Comparison of ENCODE assay signal across 1 cellular context in the genomic region with DNA sequence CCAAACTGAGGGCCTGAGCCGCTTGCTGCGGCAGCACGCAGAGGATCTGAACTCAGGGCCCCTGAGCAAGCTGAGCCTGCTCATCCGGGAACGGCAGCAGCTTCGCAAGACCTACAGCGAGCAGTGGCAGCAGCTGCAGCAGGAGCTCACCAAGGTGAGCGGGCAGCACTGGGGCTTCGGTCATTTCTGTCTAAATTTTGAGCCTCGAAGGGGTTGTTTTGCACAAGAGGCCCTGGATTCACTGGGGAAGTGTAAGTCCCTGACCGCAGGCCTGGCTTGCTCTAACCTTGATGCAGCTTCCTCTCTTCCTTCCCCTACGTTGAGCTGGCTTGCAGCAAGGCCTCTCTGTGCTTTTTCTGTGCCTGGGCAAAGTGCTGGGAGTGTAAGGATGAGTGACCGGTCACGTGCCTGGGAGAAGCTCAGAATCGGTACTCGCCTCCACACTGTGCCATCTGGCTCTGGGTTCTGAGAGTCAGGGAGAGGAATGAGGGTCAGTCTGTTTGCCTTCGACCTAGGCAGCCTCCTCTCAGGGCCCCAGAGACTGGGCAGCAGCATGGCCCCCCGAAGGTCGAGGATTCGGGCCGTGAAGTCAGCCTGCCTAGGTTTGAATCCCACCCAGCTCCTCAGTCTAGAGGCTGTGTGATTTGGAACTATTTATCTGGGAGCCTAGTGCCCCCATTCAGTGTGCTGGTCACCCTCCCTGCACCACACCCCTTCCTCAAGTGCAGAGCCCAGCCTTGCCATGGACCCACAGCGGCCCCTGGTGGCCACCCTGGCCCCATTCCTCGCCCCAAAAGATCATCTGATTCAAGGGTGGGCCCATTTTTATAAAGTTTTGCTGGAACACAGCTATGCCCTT.
TF ChIP-seq lines count a peak whose summit lies in the region.

No MANE protein-coding gene starts in this region.

TF ChIP-seq in K562, 482 proteins besides CTCF, POLR2A, EP300 and RAD21 (continues in another document):
- TF ChIP-seq, protein P1, sequence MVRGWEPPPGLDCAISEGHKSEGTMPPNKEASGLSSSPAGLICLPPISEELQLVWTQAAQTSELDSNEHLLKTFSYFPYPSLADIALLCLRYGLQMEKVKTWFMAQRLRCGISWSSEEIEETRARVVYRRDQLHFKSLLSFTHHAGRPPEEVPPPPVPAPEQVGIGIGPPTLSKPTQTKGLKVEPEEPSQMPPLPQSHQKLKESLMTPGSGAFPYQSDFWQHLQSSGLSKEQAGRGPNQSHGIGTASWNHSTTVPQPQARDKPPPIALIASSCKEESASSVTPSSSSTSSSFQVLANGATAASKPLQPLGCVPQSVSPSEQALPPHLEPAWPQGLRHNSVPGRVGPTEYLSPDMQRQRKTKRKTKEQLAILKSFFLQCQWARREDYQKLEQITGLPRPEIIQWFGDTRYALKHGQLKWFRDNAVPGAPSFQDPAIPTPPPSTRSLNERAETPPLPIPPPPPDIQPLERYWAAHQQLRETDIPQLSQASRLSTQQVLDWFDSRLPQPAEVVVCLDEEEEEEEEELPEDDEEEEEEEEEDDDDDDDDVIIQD (CRISPR knock-in tag; IDR thresholded peaks at IDR 0.05) = no peak
- TF ChIP-seq, protein P2, sequence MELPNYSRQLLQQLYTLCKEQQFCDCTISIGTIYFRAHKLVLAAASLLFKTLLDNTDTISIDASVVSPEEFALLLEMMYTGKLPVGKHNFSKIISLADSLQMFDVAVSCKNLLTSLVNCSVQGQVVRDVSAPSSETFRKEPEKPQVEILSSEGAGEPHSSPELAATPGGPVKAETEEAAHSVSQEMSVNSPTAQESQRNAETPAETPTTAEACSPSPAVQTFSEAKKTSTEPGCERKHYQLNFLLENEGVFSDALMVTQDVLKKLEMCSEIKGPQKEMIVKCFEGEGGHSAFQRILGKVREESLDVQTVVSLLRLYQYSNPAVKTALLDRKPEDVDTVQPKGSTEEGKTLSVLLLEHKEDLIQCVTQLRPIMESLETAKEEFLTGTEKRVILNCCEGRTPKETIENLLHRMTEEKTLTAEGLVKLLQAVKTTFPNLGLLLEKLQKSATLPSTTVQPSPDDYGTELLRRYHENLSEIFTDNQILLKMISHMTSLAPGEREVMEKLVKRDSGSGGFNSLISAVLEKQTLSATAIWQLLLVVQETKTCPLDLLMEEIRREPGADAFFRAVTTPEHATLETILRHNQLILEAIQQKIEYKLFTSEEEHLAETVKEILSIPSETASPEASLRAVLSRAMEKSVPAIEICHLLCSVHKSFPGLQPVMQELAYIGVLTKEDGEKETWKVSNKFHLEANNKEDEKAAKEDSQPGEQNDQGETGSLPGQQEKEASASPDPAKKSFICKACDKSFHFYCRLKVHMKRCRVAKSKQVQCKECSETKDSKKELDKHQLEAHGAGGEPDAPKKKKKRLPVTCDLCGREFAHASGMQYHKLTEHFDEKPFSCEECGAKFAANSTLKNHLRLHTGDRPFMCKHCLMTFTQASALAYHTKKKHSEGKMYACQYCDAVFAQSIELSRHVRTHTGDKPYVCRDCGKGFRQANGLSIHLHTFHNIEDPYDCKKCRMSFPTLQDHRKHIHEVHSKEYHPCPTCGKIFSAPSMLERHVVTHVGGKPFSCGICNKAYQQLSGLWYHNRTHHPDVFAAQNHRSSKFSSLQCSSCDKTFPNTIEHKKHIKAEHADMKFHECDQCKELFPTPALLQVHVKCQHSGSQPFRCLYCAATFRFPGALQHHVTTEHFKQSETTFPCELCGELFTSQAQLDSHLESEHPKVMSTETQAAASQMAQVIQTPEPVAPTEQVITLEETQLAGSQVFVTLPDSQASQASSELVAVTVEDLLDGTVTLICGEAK (IDR thresholded peaks at IDR 0.05) = peak; percentile 71
- TF ChIP-seq, protein P2 (CRISPR knock-in tag; IDR thresholded peaks at IDR 0.05) = no peak
- TF ChIP-seq RBM34 (IDR thresholded peaks at IDR 0.05; ENCODE audit: borderline replicate concordance, insufficient read depth, low read length) = no peak
- no peak for TF ChIP-seq ZNF274 (IDR thresholded peaks at IDR 0.05; ENCODE audit: borderline replicate concordance, low read depth, low read length)
- TF ChIP-seq CBX5 (IDR thresholded peaks at IDR 0.05; ENCODE audit: borderline replicate concordance, low read depth) = no peak
- TF ChIP-seq SAFB (IDR thresholded peaks at IDR 0.05; ENCODE audit: borderline replicate concordance, low read depth, low read length) = no peak
- TF ChIP-seq ELF4 (CRISPR knock-in tag; IDR thresholded peaks at IDR 0.05) = no peak
- no peak for TF ChIP-seq ADNP (tag; IDR thresholded peaks at IDR 0.05)
- TF ChIP-seq, protein P3, sequence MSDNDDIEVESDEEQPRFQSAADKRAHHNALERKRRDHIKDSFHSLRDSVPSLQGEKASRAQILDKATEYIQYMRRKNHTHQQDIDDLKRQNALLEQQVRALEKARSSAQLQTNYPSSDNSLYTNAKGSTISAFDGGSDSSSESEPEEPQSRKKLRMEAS (CRISPR knock-in tag; IDR thresholded peaks at IDR 0.05) = no peak
- TF ChIP-seq MYNN (IDR thresholded peaks at IDR 0.05) = 0 out of 2 replicates have a peak, but pooled peaks have one; percentile 17
- no peak for TF ChIP-seq MYNN (CRISPR knock-in tag; IDR thresholded peaks at IDR 0.05)
- TF ChIP-seq, protein P4, sequence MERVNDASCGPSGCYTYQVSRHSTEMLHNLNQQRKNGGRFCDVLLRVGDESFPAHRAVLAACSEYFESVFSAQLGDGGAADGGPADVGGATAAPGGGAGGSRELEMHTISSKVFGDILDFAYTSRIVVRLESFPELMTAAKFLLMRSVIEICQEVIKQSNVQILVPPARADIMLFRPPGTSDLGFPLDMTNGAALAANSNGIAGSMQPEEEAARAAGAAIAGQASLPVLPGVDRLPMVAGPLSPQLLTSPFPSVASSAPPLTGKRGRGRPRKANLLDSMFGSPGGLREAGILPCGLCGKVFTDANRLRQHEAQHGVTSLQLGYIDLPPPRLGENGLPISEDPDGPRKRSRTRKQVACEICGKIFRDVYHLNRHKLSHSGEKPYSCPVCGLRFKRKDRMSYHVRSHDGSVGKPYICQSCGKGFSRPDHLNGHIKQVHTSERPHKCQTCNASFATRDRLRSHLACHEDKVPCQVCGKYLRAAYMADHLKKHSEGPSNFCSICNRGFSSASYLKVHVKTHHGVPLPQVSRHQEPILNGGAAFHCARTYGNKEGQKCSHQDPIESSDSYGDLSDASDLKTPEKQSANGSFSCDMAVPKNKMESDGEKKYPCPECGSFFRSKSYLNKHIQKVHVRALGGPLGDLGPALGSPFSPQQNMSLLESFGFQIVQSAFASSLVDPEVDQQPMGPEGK (CRISPR knock-in tag; IDR thresholded peaks at IDR 0.05; ENCODE audit: borderline replicate concordance) = no peak
- TF ChIP-seq NEUROD1 (IDR thresholded peaks at IDR 0.05; ENCODE audit: borderline replicate concordance, low read depth, low read length, partially characterized antibody) = no peak
- TF ChIP-seq TBL1XR1 (IDR thresholded peaks at IDR 0.05; ENCODE audit: low read length in 2 of 2) = no peak
- TF ChIP-seq SP2 (IDR thresholded peaks at IDR 0.05; ENCODE audit: extremely low read depth, low read depth, low read length, poor library complexity, severe bottlenecking) = no peak
- TF ChIP-seq ZNF253 (CRISPR knock-in tag; conservative IDR thresholded peaks at IDR 0.05) = no peak
- TF ChIP-seq, protein P5, sequence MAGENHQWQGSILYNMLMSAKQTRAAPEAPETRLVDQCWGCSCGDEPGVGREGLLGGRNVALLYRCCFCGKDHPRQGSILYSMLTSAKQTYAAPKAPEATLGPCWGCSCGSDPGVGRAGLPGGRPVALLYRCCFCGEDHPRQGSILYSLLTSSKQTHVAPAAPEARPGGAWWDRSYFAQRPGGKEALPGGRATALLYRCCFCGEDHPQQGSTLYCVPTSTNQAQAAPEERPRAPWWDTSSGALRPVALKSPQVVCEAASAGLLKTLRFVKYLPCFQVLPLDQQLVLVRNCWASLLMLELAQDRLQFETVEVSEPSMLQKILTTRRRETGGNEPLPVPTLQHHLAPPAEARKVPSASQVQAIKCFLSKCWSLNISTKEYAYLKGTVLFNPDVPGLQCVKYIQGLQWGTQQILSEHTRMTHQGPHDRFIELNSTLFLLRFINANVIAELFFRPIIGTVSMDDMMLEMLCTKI (IDR thresholded peaks at IDR 0.05; ENCODE audit: partially characterized antibody) = no peak
- TF ChIP-seq MTF1 (CRISPR knock-in tag; IDR thresholded peaks at IDR 0.05; ENCODE audit: borderline replicate concordance) = no peak
- TF ChIP-seq, protein P6, sequence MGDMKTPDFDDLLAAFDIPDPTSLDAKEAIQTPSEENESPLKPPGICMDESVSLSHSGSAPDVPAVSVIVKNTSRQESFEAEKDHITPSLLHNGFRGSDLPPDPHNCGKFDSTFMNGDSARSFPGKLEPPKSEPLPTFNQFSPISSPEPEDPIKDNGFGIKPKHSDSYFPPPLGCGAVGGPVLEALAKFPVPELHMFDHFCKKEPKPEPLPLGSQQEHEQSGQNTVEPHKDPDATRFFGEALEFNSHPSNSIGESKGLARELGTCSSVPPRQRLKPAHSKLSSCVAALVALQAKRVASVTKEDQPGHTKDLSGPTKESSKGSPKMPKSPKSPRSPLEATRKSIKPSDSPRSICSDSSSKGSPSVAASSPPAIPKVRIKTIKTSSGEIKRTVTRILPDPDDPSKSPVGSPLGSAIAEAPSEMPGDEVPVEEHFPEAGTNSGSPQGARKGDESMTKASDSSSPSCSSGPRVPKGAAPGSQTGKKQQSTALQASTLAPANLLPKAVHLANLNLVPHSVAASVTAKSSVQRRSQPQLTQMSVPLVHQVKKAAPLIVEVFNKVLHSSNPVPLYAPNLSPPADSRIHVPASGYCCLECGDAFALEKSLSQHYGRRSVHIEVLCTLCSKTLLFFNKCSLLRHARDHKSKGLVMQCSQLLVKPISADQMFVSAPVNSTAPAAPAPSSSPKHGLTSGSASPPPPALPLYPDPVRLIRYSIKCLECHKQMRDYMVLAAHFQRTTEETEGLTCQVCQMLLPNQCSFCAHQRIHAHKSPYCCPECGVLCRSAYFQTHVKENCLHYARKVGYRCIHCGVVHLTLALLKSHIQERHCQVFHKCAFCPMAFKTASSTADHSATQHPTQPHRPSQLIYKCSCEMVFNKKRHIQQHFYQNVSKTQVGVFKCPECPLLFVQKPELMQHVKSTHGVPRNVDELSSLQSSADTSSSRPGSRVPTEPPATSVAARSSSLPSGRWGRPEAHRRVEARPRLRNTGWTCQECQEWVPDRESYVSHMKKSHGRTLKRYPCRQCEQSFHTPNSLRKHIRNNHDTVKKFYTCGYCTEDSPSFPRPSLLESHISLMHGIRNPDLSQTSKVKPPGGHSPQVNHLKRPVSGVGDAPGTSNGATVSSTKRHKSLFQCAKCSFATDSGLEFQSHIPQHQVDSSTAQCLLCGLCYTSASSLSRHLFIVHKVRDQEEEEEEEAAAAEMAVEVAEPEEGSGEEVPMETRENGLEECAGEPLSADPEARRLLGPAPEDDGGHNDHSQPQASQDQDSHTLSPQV (IDR thresholded peaks at IDR 0.05) = peak; percentile 76
- TF ChIP-seq ZNF354B (CRISPR knock-in tag; IDR thresholded peaks at IDR 0.05) = no peak
- TF ChIP-seq, protein P7, sequence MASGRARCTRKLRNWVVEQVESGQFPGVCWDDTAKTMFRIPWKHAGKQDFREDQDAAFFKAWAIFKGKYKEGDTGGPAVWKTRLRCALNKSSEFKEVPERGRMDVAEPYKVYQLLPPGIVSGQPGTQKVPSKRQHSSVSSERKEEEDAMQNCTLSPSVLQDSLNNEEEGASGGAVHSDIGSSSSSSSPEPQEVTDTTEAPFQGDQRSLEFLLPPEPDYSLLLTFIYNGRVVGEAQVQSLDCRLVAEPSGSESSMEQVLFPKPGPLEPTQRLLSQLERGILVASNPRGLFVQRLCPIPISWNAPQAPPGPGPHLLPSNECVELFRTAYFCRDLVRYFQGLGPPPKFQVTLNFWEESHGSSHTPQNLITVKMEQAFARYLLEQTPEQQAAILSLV (tag; IDR thresholded peaks at IDR 0.05) = no peak
- no peak for TF ChIP-seq FOXA1 (IDR thresholded peaks at IDR 0.05; ENCODE audit: borderline replicate concordance)
- TF ChIP-seq TSC22D4 (tag; IDR thresholded peaks at IDR 0.05) = no peak
- no peak for TF ChIP-seq MYBL2 (IDR thresholded peaks at IDR 0.05; ENCODE audit: low read depth)
- no peak for TF ChIP-seq MYBL2 (CRISPR knock-in tag; IDR thresholded peaks at IDR 0.05; ENCODE audit: borderline replicate concordance)
- no peak for TF ChIP-seq CBX1 (IDR thresholded peaks at IDR 0.05; ENCODE audit: low read depth)
- TF ChIP-seq YY1 (IDR thresholded peaks at IDR 0.05; ENCODE audit: borderline replicate concordance in 1 of 3, control insufficient read depth in 1 of 3, extremely low read depth in 1 of 3, insufficient read depth in 3 of 3, insufficient read length in 1 of 3, insufficient replicate concordance in 2 of 3, low read depth in 1 of 3, low read length in 2 of 3) = peak in 1 of 3 experiments; percentile 42
- TF ChIP-seq FOXM1 (IDR thresholded peaks at IDR 0.05; ENCODE audit: low read depth) = 0 out of 2 replicates have a peak, but pooled peaks have one; percentile 9
- TF ChIP-seq FOXM1 (CRISPR knock-in tag; IDR thresholded peaks at IDR 0.05; ENCODE audit: low read depth) = no peak
